In the genomic region with DNA sequence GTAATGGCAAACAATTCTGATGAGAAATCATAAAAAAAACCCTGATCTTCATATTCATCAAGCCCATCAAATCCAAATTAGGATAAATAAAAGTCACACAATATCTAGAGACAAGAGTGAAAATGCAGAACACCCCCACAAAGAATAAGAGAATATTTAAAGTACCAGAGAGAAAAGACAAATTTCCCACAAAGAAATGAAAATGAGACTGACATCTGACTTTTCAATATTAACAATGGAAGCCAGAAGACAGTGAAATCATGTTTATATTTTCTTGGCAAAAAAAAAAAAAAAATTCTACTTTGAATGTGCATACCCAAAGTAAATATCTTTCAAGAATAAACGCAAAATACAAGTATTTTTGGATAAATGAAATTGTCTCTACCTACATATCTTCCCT, we compare ENCODE assay signal across 11 cellular contexts.
"Had no signal": no experiment of that assay in that cellular context is flagged by ENCODE, and none has a peak within 500 bp of the region (broad histone marks: within the 10 kb centered on the region; RNA-seq: fewer than 3 reads in every experiment).

No MANE protein-coding gene starts in this region.

- DNase-seq: GM23248, GOT3, H7, H9, HCEC 1CT, HFFc6 had no signal

- H3K36me3 ChIP-seq: HAP-1 had no signal

- H3K27ac ChIP-seq: GM23248 had no signal

- H2AFZ ChIP-seq: GM23248, GM23338 had no signal

- H3K27ac Mint-ChIP-seq: GM23338, H9, HFFc6 had no signal

- H3K4me3 Mint-ChIP-seq: GM23338, H9, HFFc6 had no signal

- H3K9me3 ChIP-seq: HAP-1 had no signal

- H3K4me3 ChIP-seq: GM23248, GM23338, HAP-1 had no signal

- H3K4me1 Mint-ChIP-seq: GM23338, H9 had no signal

- FAIRE-seq: H1, H54 had no signal

- ATAC-seq: GM23338, HCT116 had no signal

- H3K9ac ChIP-seq: GM23248 had no signal

- H3K4me2 ChIP-seq: GM23338 had no signal

- H3K4me1 ChIP-seq: HAP-1 had no signal
